15 cellular contexts compared by ENCODE assay signal in genomic region chr16:19014456-19014855, GRCh38. TPM values are rescaled to one million over a fixed set of nuclear protein-coding genes. Genes with fewer than 3 reads are reported as not detected.
DNase-seq lines count a peak whose midpoint lies in the region; ATAC-seq lines count a peak whose summit lies in the region.
"Had no signal": no experiment of that assay in that cellular context is flagged by ENCODE, and none has a peak within 500 bp of the region (broad histone marks: within the 10 kb centered on the region; RNA-seq: fewer than 3 reads in every experiment).

No MANE protein-coding gene starts in this region.

- peak overlapping the region; percentile 52 for H3K27ac ChIP-seq in temporal lobe (ENCODE audit: low read depth, low read length)
- H3K27ac ChIP-seq: heart right ventricle had no signal

- in situ Hi-C loops in SK-MEL-5 (cut with HindIII; ENCODE audit: low pct_unique_long_range_greater_than_20kb, low sequenced_read_pairs) = no loop called here

- DNase-seq in NCI-H82 (lab: John Stamatoyannopoulos, UW) (peak; percentile 19), NCI-H82 treated with DMSO at 0.1 percent for 48 hours (lab: John Stamatoyannopoulos, UW; ENCODE audit: unreplicated experiment) (no peak), SK-MEL-5 (ENCODE audit: low read depth, low spot score) (peak; percentile 30), fibroblast of gingiva (ENCODE audit: low read depth) (peak; percentile 5)
- DNase-seq in central memory CD4-positive, alpha-beta T cell = no peak
- DNase-seq in stimulated activated CD4-positive, alpha-beta T cell treated with anti-CD3 and anti-CD28 coated beads, Interleukin-2, amount 100 ng/mL, for 48 hours = no peak
- DNase-seq: 8988T; activated CD4-positive, alpha-beta T cell treated with anti-CD3 and anti-CD28 coated beads, Interleukin-2, amount 50 U/mL, for 48 hours; activated effector memory CD4-positive, alpha-beta T cell treated with Interleukin-2 at 50 U/mL for 16 hours; Caco-2; left cardiac atrium; small intestine had no signal

- ATAC-seq in GM21360 (IDR thresholded peaks at IDR 0.05; ENCODE audit: unreplicated experiment) = no peak
- ATAC-seq: left cardiac atrium had no signal

RNA-seq across cellular contexts. Expression of gene TMC7, which starts 30.7 kb away (rescaled TPM):
- 1.0 and 1.5 TPM in 2 replicates for total RNA-seq in SK-MEL-5 (2014; rRNA removed; shearing (Covaris generic))
- 1.4 and 1.5 TPM in 2 replicates for polyA plus RNA-seq in SK-MEL-5 (2015; cell fraction: cytosol; rRNA removed)
- polyA plus RNA-seq in SK-MEL-5 (2015; cell fraction: nucleus; rRNA removed) = 1.9 and 2.0 TPM in 2 replicates
- 3.0 TPM for total RNA-seq in temporal lobe

RNA-seq across cellular contexts. Expression of gene COQ7, which starts 53.0 kb away (rescaled TPM):
- total RNA-seq in SK-MEL-5 (2014; rRNA removed; shearing (Covaris generic)) = 23.4 and 26.4 TPM in 2 replicates
- polyA plus RNA-seq in SK-MEL-5 (2015; cell fraction: cytosol; rRNA removed) = 22.7 and 36.7 TPM in 2 replicates
- 18.3 and 22.0 TPM in 2 replicates for polyA plus RNA-seq in SK-MEL-5 (2015; cell fraction: nucleus; rRNA removed)
- 32.2 TPM for total RNA-seq in temporal lobe

Comparison
In these comparisons a context has a peak if more than half of its experiments do, and no peak if none do; other contexts are left out.
1. DNase-seq: peak in NCI-H82 (single experiment), SK-MEL-5 (single experiment) and fibroblast of gingiva (single experiment); none in NCI-H82 treated with DMSO at 0.1 percent for 48 hours (single experiment), central memory CD4-positive, alpha-beta T cell (single experiment) and stimulated activated CD4-positive, alpha-beta T cell treated with anti-CD3 and anti-CD28 coated beads, Interleukin-2, amount 100 ng/mL, for 48 hours (0 of 2).